8 cellular contexts compared by ENCODE assay signal in genomic region chr20:2750343-2751251, GRCh38. TPM values are rescaled to one million over a fixed set of nuclear protein-coding genes. Genes with fewer than 3 reads are reported as not detected.
DNase-seq lines count a peak whose midpoint lies in the region; ATAC-seq and TF ChIP-seq lines count a peak whose summit lies in the region.

No MANE protein-coding gene starts in this region.

- no peak overlapping the region for H3K27ac Mint-ChIP-seq in endothelial cell (ENCODE audit: unreplicated experiment)
- peak overlapping the region in 4 of 6 donors; percentile 35 to 69 (median 54) for H3K27ac Mint-ChIP-seq in naive B cell

- no peak for TF ChIP-seq CTCF in endothelial cell (IDR thresholded peaks at IDR 0.05; ENCODE audit: unreplicated experiment)

- ATAC-seq in naive B cell (ENCODE audit: low read depth in 2 of 2) (peak; percentile 35 to 38), GM18909 (IDR thresholded peaks at IDR 0.05; ENCODE audit: poor library complexity, unreplicated experiment) (no peak), HG03039 (IDR thresholded peaks at IDR 0.05; ENCODE audit: unreplicated experiment) (no peak)

- peaks cover 31% of the 10 kb centered on the region for H3K27me3 Mint-ChIP-seq in endothelial cell (ENCODE audit: unreplicated experiment)
- peaks cover 30 to 74% (median 53%) of the 10 kb centered on the region in 3 donors for H3K27me3 Mint-ChIP-seq in naive B cell

- DNase-seq in NCI-H1417 (lab: John Stamatoyannopoulos, UW) (peak; percentile 21 to 78 (median 49)), NCI-H1417 treated with DMSO at 0.1 percent for 48 hours (lab: John Stamatoyannopoulos, UW) (no peak), RPMI7951 (ENCODE audit: low read depth) (peak; percentile 39), endothelial cell (ENCODE audit: low spot score) (no peak), naive B cell (no peak), NCI-H2171 (lab: John Stamatoyannopoulos, UW) (no peak)

- H3K9me3 Mint-ChIP-seq in endothelial cell (ENCODE audit: unreplicated experiment) (no peaks in the 10 kb centered on the region), naive B cell (peaks cover 0 to 3% (median 0%) of the 10 kb centered on the region in 7 donors)

- peak overlapping the region; percentile 4 for H3K4me3 Mint-ChIP-seq in endothelial cell (ENCODE audit: unreplicated experiment)
- H3K4me3 Mint-ChIP-seq in naive B cell, result peak overlapping the region; percentile 55 to 88 (median 82)

- H3K4me1 Mint-ChIP-seq in endothelial cell (ENCODE audit: unreplicated experiment), result peaks cover 9% of the 10 kb centered on the region
- H3K4me1 Mint-ChIP-seq in naive B cell, result peaks cover 28 to 34% (median 34%) of the 10 kb centered on the region in 3 donors

- H3K36me3 Mint-ChIP-seq in endothelial cell (ENCODE audit: low read depth, unreplicated experiment), result no peaks in the 10 kb centered on the region
- no peaks in the 10 kb centered on the region for H3K36me3 Mint-ChIP-seq in naive B cell

RNA-seq across cellular contexts. Expression of gene CPXM1, which starts 49.8 kb away (rescaled TPM):
- not detected in 2 replicates for total RNA-seq in RPMI7951 (2014; rRNA removed; shearing (Covaris generic))
- total RNA-seq in endothelial cell (ENCODE audit: unreplicated experiment), result 139 TPM
- not detected for polyA plus RNA-seq in naive B cell (ENCODE audit: low read depth in 6 of 6)

RNA-seq across cellular contexts. Expression of gene EBF4, which starts 58.0 kb away (rescaled TPM):
- 0.10 TPM in 1 of 2 replicates, not detected in the other for total RNA-seq in RPMI7951 (2014; rRNA removed; shearing (Covaris generic))
- total RNA-seq in endothelial cell (ENCODE audit: unreplicated experiment), result 5.9 TPM
- under 1 TPM in 1 of 6 donors, not detected in 5; 0.28 TPM for polyA plus RNA-seq in naive B cell (ENCODE audit: low read depth in 6 of 6)

Comparison
In these comparisons a context has a peak if more than half of its experiments do, and no peak if none do; other contexts are left out.
1. DNase-seq: peak in NCI-H1417 (3 of 3) and RPMI7951 (single experiment); none in NCI-H1417 treated with DMSO at 0.1 percent for 48 hours (single experiment), endothelial cell (single experiment), naive B cell (single experiment) and NCI-H2171 (single experiment).
2. ATAC-seq: peak in naive B cell (2 of 2); none in GM18909 (single experiment) and HG03039 (single experiment).
3. RNA of gene CPXM1, which starts 49.8 kb away (total RNA-seq): 139 TPM in endothelial cell (single experiment); not detected in RPMI7951; every median in the first group is over 100 times any median in the second.